ENCODE assay signal across 17 cellular contexts in the genomic region with DNA sequence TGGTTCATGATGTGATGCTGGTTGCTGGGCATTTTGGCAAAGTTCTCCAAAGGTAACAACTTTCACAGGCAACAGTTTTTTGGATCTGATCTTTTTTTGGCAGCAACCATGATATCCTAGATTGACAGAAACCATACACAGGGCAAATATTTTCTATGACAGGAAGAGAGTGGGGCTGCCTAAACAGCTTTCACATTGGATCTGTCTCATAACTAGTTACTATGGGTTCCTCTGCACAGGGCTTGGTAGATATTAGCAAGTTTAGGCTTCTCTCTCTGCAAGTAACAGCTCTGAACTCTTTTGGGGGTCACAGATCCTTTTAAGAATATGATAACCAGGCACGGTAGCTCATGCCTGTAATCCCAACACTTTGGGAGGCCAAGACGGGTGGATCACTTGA.
"Had no signal": no experiment of that assay in that cellular context is flagged by ENCODE, and none has a peak within 500 bp of the region (broad histone marks: within the 10 kb centered on the region; RNA-seq: fewer than 3 reads in every experiment).

No MANE protein-coding gene starts in this region.

- H3K9me3 ChIP-seq: body of pancreas, esophagus muscularis mucosa, pancreas, tibial artery, uterus had no signal

- DNase-seq: activated CD8-positive, alpha-beta memory T cell treated with anti-CD3 and anti-CD28 coated beads, Interleukin-2, amount 50 U/mL, for 48 hours; activated naive CD4-positive, alpha-beta T cell treated with anti-CD3 and anti-CD28 coated beads, Interleukin-2, amount 50 U/mL, for 16 hours; amygdala; body of pancreas; hippocampal formation; mesenchymal stem cell; naive thymus-derived CD8-positive, alpha-beta T cell; pancreas; stimulated activated CD4-positive, alpha-beta T cell treated with anti-CD3 and anti-CD28 coated beads, Interleukin-2, amount 100 ng/mL, for 24 hours; tibial artery; uterus had no signal

- ATAC-seq: body of pancreas; left lobe of liver; naive thymus-derived CD8-positive, alpha-beta T cell; pancreas; WTC11 had no signal

- H3K4me3 Mint-ChIP-seq: central memory CD8-positive, alpha-beta T cell; naive thymus-derived CD8-positive, alpha-beta T cell; WTC11 had no signal

- H3K36me3 ChIP-seq: uterus had no signal

- H3K4me1 ChIP-seq: body of pancreas, esophagus muscularis mucosa, pancreas, tibial artery, uterus had no signal

- H3K27me3 Mint-ChIP-seq: central memory CD8-positive, alpha-beta T cell; naive thymus-derived CD8-positive, alpha-beta T cell had no signal

- H3K27ac Mint-ChIP-seq: WTC11 had no signal

- H3K9me3 Mint-ChIP-seq: central memory CD8-positive, alpha-beta T cell; naive thymus-derived CD8-positive, alpha-beta T cell; WTC11 had no signal

- H3K27ac ChIP-seq: body of pancreas, coronary artery, esophagus muscularis mucosa, pancreas, SK-N-MC, tibial artery, uterus had no signal

- H3K4me1 Mint-ChIP-seq: WTC11 had no signal

- H3K27me3 ChIP-seq: body of pancreas, esophagus muscularis mucosa, pancreas, tibial artery, uterus had no signal

- H3K4me3 ChIP-seq: body of pancreas, coronary artery, esophagus muscularis mucosa, pancreas, SK-N-MC, tibial artery, uterus had no signal
